8 cellular contexts compared by ENCODE assay signal in genomic region chr9:21994996-21995651, GRCh38. TPM values are rescaled to one million over a fixed set of nuclear protein-coding genes. Genes with fewer than 3 reads are reported as not detected.
DNase-seq lines count a peak whose midpoint lies in the region; ATAC-seq and TF ChIP-seq lines count a peak whose summit lies in the region.

No MANE protein-coding gene starts in this region.

- DNase-seq in GM06990 (ENCODE audit: extremely low read depth, insufficient read length): peak; percentile 90
- peak; percentile 79 for DNase-seq in SK-N-SH
- peak; percentile 71 to 86 (median 81) for DNase-seq in adrenal gland
- DNase-seq in hepatic stellate cell (ENCODE audit: low spot score): peak; percentile 70
- DNase-seq in retina: peak; percentile 88
- no peak for DNase-seq in OCI-M2 (lab: John Stamatoyannopoulos, UW; ENCODE audit: unreplicated experiment)

- no peaks in the 10 kb centered on the region for H3K9me3 ChIP-seq in SK-N-SH
- H3K9me3 ChIP-seq in adrenal gland (replicated peaks in 1 of 3): no peaks in the 10 kb centered on the region

- H3F3A ChIP-seq in SK-N-SH (replicated peaks; ENCODE audit: insufficient read depth): peaks cover 6% of the 10 kb centered on the region

- H3K9ac ChIP-seq in KMS-11 (peak overlapping the region; percentile 99), SK-N-SH (peak overlapping the region; percentile 75)

- intact Hi-C loops in adrenal gland (cut with DNase I): loop anchor here in 1 of 2 donors (10.0 kb wide), 1 partner anchor 180 kb away; no protein-coding TSS in a partner anchor

- H3K79me2 ChIP-seq in KMS-11 (ENCODE audit: insufficient read depth, low read depth) (peaks cover 87% of the 10 kb centered on the region), SK-N-SH (ENCODE audit: insufficient read depth) (no peaks in the 10 kb centered on the region; the same call in 1 of the 2 replicates)

- no peaks in the 10 kb centered on the region for H3K36me3 ChIP-seq in GM06990 (ENCODE audit: control insufficient read depth, insufficient read depth, low read length)
- peaks cover 15% of the 10 kb centered on the region; the same call in 1 of the 2 replicates for H3K36me3 ChIP-seq in KMS-11 (ENCODE audit: insufficient read depth)
- no peaks in the 10 kb centered on the region for H3K36me3 ChIP-seq in SK-N-SH (replicated peaks in 1 of 2; ENCODE audit: control insufficient read depth in 1 of 2, insufficient read depth in 2 of 2, low read length in 1 of 2)
- H3K36me3 ChIP-seq in adrenal gland (replicated peaks in 1 of 2): no peaks in the 10 kb centered on the region

- peak in 1 of 2 donors; percentile 44 for TF ChIP-seq POLR2A in adrenal gland (IDR thresholded peaks at IDR 0.05)

- no peaks in the 10 kb centered on the region for H3K9me2 ChIP-seq in SK-N-SH

- no peak for TF ChIP-seq RAD21 in SK-N-SH (IDR thresholded peaks at IDR 0.05; ENCODE audit: low read length)

- no peak for TF ChIP-seq EP300 in SK-N-SH (IDR thresholded peaks at IDR 0.05; ENCODE audit: borderline replicate concordance in 1 of 2, low read depth in 1 of 2, low read length in 1 of 2)

- POLR2A ChIA-PET in SK-N-SH (lab: Yijun Ruan, JAX): interaction anchor here (0.6 to 1.3 kb wide), 2 partner anchors 14 to 188 kb away, joined by 3 read pairs; partner anchors contain the start of gene CDKN2B

- H4K20me1 ChIP-seq in KMS-11 (ENCODE audit: insufficient read depth) (0 out of 2 replicates have a peak, but pooled peaks cover 10% of the 10 kb centered on the region), SK-N-SH (ENCODE audit: insufficient read depth) (no peaks in the 10 kb centered on the region)

- H3K4me3 ChIP-seq in GM06990 (replicated peaks; ENCODE audit: low read depth, low read length) (peak overlapping the region; percentile 81), KMS-11 (IDR thresholded peaks at IDR 0.05; ENCODE audit: insufficient read depth, low read depth, low read length) (no peak overlapping the region), SK-N-SH (ENCODE audit: low read depth in 2 of 2, low read length in 1 of 2) (peak overlapping the region; percentile 89 to 92), adrenal gland (peak overlapping the region; percentile 42 to 93 (median 66))

- CTCF ChIA-PET in SK-N-SH (lab: Yijun Ruan, JAX): interaction anchor here (1.3 to 5.9 kb wide), 5 partner anchors 10 to 181 kb away, joined by 3 to 60 read pairs (median 5); partner anchors contain the start of gene CDKN2B

- peak; percentile 86 for ATAC-seq in GM21825 (IDR thresholded peaks at IDR 0.05; ENCODE audit: unreplicated experiment)

- H3K27me3 ChIP-seq in GM06990 (replicated peaks; ENCODE audit: control insufficient read depth, insufficient read depth, low read length): no peaks in the 10 kb centered on the region
- no peaks in the 10 kb centered on the region for H3K27me3 ChIP-seq in KMS-11 (ENCODE audit: insufficient read depth, low read depth)
- no peaks in the 10 kb centered on the region for H3K27me3 ChIP-seq in SK-N-SH (ENCODE audit: insufficient read depth)
- peaks cover under 1% of the 10 kb centered on the region for H3K27me3 ChIP-seq in adrenal gland

- TF ChIP-seq CTCF in GM06990 (IDR thresholded peaks at IDR 0.05; ENCODE audit: insufficient read depth, low read length, poor library complexity, severe bottlenecking): no peak
- 0 out of 2 replicates have a peak, but pooled peaks have one; percentile 9 for TF ChIP-seq CTCF in KMS-11 (conservative IDR thresholded peaks at IDR 0.05; ENCODE audit: low read depth, low read length)
- 0 out of 2 replicates have a peak, but pooled peaks have one; percentile 3 for TF ChIP-seq CTCF in SK-N-SH (IDR thresholded peaks at IDR 0.05)
- no peak for TF ChIP-seq CTCF in adrenal gland (IDR thresholded peaks at IDR 0.05)

- H3K27ac ChIP-seq in KMS-11 (peak overlapping the region; percentile 99), SK-N-SH (ENCODE audit: low read depth in 2 of 2, low read length in 1 of 2) (peak overlapping the region; percentile 64 to 72; a peak in 3 of 4 replicates), adrenal gland (peak overlapping the region; percentile 72 to 93 (median 89))

- WGBS in SK-N-SH (ENCODE audit: low lambda C conversion rate): 2% methylated on average over 42 of the region's 56 CpGs
- 0 to 1% (median 1%) methylated on average over 27 to 56 of the region's 56 CpGs for WGBS in adrenal gland, 4 donors

- peak overlapping the region; percentile 58 for H2AFZ ChIP-seq in KMS-11 (ENCODE audit: low read depth)
- peak overlapping the region; percentile 99 for H2AFZ ChIP-seq in SK-N-SH (ENCODE audit: low read depth)

- H3K4me2 ChIP-seq in KMS-11: peak overlapping the region; percentile 92
- peak overlapping the region; percentile 94 for H3K4me2 ChIP-seq in SK-N-SH

- H3K4me1 ChIP-seq in KMS-11 (ENCODE audit: low read depth, poor library complexity, severe bottlenecking) (peaks cover 40% of the 10 kb centered on the region), SK-N-SH (ENCODE audit: control insufficient read depth in 1 of 2, insufficient read depth in 2 of 2, low read depth in 1 of 2, low read length in 1 of 2) (peaks cover 0 to 6% of the 10 kb centered on the region in 2 experiments; a peak in 2 of 4 replicates), adrenal gland (replicated peaks in 1 of 2) (peaks cover 0 to 9% of the 10 kb centered on the region in 2 donors)

TF ChIP-seq in SK-N-SH, 30 proteins besides CTCF, POLR2A, EP300 and RAD21:
- TF ChIP-seq TCF12 (IDR thresholded peaks at IDR 0.05) (0 out of 2 replicates have a peak, but pooled peaks have one; percentile 11), MXI1 (IDR thresholded peaks at IDR 0.05; ENCODE audit: low read depth, low read length) (peak; percentile 76), RFX5 (IDR thresholded peaks at IDR 0.05; ENCODE audit: low read length) (no peak), FOSL2 (IDR thresholded peaks at IDR 0.05; ENCODE audit: borderline replicate concordance, low read depth) (no peak), SIN3A (IDR thresholded peaks at IDR 0.05; ENCODE audit: borderline replicate concordance, low read depth, low read length) (peak; percentile 8; the same call in 1 of the 2 replicates), RXRA (IDR thresholded peaks at IDR 0.05; ENCODE audit: borderline replicate concordance, low read depth) (no peak), NFIC (IDR thresholded peaks at IDR 0.05; ENCODE audit: borderline replicate concordance) (0 out of 2 replicates have a peak, but pooled peaks have one; percentile 3), MAX (IDR thresholded peaks at IDR 0.05; ENCODE audit: low read depth) (peak; percentile 42)

RNA-seq across cellular contexts. Expression of gene CDKN2B-AS1, which starts 0.5 kb away (rescaled TPM):
- polyA plus RNA-seq in SK-N-SH (2012; rRNA removed) (0.25 and 0.44 TPM in 2 replicates), adrenal gland (1 to 10 TPM in 1 of 3 donors, under 1 TPM in 2; 0.13 to 1.5 (median 0.74) TPM)
- 0.43 and 0.45 TPM in 2 replicates for polyA plus RNA-seq in SK-N-SH (2012; cell fraction: cytosol; rRNA removed)
- 0.35 and 1.1 TPM in 2 replicates for polyA plus RNA-seq in SK-N-SH (2012; cell fraction: nucleus; rRNA removed)
- total RNA-seq in adrenal gland: 1 to 10 TPM in 3 of 8 donors, under 1 TPM in 4, not detected in 1; 0.28 to 2.5 (median 0.87) TPM

RNA-seq across cellular contexts. Expression of gene CDKN2A, which starts 0.9 kb away (rescaled TPM):
- polyA plus RNA-seq in SK-N-SH (2012; rRNA removed) (34.1 and 41.4 TPM in 2 replicates), adrenal gland (10 to 100 TPM in 2 of 3 donors, 1 to 10 TPM in 1; 2.6 to 15.8 (median 11.6) TPM)
- 28.3 and 35.3 TPM in 2 replicates for polyA plus RNA-seq in SK-N-SH (2012; cell fraction: cytosol; rRNA removed)
- polyA plus RNA-seq in SK-N-SH (2012; cell fraction: nucleus; rRNA removed): 31.9 and 66.5 TPM in 2 replicates
- total RNA-seq in adrenal gland: 10 to 100 TPM in 6 of 8 donors, 1 to 10 TPM in 2; 4.1 to 34.5 (median 17.0) TPM

RNA-seq across cellular contexts. Expression of gene CDKN2B, which starts 14.0 kb away (rescaled TPM):
- polyA plus RNA-seq in SK-N-SH (2012; rRNA removed): 6.3 and 6.4 TPM in 2 replicates
- polyA plus RNA-seq in SK-N-SH (2012; cell fraction: cytosol; rRNA removed): 6.8 and 6.9 TPM in 2 replicates
- 12.6 and 14.9 TPM in 2 replicates for polyA plus RNA-seq in SK-N-SH (2012; cell fraction: nucleus; rRNA removed)
- 10 to 100 TPM in 2 of 8 donors, 1 to 10 TPM in 6; 2.7 to 13.8 (median 6.5) TPM for total RNA-seq in adrenal gland
- 1 to 10 TPM; 1.4 to 4.3 (median 3.3) TPM for polyA plus RNA-seq in adrenal gland

Comparison
In these comparisons a context has a peak if more than half of its experiments do, and no peak if none do; other contexts are left out.
1. CTCF ChIP-seq: peak in KMS-11 (single experiment) and SK-N-SH (single experiment); none in GM06990 (single experiment) and adrenal gland (0 of 6).
2. Peak in every context shown above with its lines, with median percentiles within 50 percentile points of each other: H3K27ac ChIP-seq.